In the genomic region with DNA sequence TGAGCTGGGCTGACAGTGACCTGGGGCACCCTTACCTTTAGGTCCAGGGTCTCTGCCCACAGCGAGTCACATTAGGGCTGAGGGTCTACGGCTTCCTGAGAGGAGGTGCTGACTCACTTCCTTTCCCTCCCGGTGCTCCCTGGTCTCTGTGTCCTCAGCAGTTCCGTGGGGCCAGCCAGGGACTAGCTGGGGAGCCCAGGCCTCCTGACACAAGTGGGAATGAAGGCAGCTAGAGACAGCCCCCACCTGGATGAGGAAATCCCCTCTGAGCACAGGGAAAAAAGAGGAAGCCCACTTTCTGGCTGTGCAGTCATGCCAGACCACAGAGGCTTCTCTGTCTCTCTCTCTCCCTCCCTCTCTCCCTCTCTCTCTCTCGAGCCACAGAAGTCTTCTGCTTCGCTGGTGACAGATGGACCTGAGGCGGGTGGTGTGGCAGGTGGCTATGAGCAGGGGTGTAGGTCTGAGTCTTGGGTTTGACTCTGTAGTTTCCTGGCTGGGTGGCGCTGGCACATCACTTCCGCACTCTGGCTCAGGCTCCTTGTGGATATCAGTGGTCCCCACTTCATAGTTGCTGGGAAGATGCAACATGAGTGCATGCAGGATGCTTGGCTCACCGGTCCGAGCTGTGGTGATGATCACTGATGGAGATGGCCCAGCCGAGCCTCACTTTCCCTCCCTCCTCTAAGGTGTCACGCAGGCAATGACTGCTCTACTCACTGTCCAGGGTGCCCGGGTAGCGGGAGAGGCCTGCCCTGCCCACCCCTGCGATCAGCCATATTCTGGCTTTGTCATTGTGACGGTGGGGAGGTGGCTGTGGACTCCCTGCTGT, we compare ENCODE assay signal across 9 cellular contexts.
DNase-seq lines count a peak whose midpoint lies in the region; ATAC-seq and TF ChIP-seq lines count a peak whose summit lies in the region.
"Had no signal": no experiment of that assay in that cellular context is flagged by ENCODE, and none has a peak within 500 bp of the region (broad histone marks: within the 10 kb centered on the region; RNA-seq: fewer than 3 reads in every experiment).

No MANE protein-coding gene starts in this region.

- no peak for ATAC-seq in GM21360 (IDR thresholded peaks at IDR 0.05; ENCODE audit: unreplicated experiment)
- ATAC-seq in HG03521 (IDR thresholded peaks at IDR 0.05; ENCODE audit: unreplicated experiment): no peak

- DNase-seq in AG08395 (ENCODE audit: low spot score) (peak; percentile 47), NOMO-1 treated with dmso at 0.1 percent for 144 hours (lab: John Stamatoyannopoulos, UW; ENCODE audit: unreplicated experiment) (peak; percentile 64), epithelial cell of prostate (ENCODE audit: low read depth, low spot score) (no peak), ecto neural progenitor cell (ENCODE audit: low spot score) (no peak), NCI-H2081 treated with DMSO at 0.1 percent for 48 hours (lab: John Stamatoyannopoulos, UW) (no peak)

- peak; percentile 43 for TF ChIP-seq POLR2A in GM19099 (IDR thresholded peaks at IDR 0.05; ENCODE audit: extremely low read depth, insufficient read length, low read depth)

- H3K27ac ChIP-seq in epithelial cell of prostate: peak overlapping the region; percentile 68
- H3K27ac ChIP-seq: thoracic aorta had no signal

Comparison
In these comparisons a context has a peak if more than half of its experiments do, and no peak if none do; other contexts are left out.
1. DNase-seq: peak in AG08395 (single experiment) and NOMO-1 treated with dmso at 0.1 percent for 144 hours (single experiment); none in epithelial cell of prostate (single experiment), ecto neural progenitor cell (single experiment) and NCI-H2081 treated with DMSO at 0.1 percent for 48 hours (single experiment).